In the genomic region with DNA sequence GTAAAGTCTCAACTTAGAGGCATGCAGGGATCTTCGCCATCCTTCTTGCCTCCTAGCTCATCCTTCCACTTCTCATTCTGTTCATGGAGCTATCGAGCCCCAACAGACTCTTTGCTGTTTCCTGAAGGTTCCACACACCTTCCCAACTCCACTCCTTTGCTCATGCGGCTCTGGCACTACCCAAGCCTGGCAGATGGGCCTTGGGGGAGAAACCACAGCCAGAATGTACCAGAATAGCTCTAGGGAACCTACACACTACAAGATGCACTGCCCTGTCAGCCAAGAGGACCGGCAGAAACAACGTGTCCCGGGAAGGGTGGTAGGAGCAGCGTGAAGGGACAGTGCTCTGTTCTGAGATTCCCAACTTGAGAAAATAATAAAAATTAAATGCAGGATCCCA, we compare ENCODE assay signal across 22 cellular contexts.
"Had no signal": no experiment of that assay in that cellular context is flagged by ENCODE, and none has a peak within 500 bp of the region (broad histone marks: within the 10 kb centered on the region; RNA-seq: fewer than 3 reads in every experiment).

No MANE protein-coding gene starts in this region.

- ATAC-seq: left lobe of liver; mucosa of descending colon; psoas muscle; right cardiac atrium; stimulated activated memory B cell treated with anti-CD40 and anti-IgM and Interleukin-4, amounts not matched to agents 10 μg/mL and 1 μg/mL and 100 μg/mL, for 72 hours had no signal

- H3K4me3 ChIP-seq: esophagus squamous epithelium, lung, mucosa of descending colon, neural progenitor cell, psoas muscle, sigmoid colon, suprapubic skin, transverse colon, upper lobe of right lung, uterus had no signal

- H3K27ac ChIP-seq: esophagus squamous epithelium, neural progenitor cell, psoas muscle, sigmoid colon, suprapubic skin, transverse colon, upper lobe of right lung, uterus had no signal

- H3K36me3 Mint-ChIP-seq: memory B cell; naive B cell; neural progenitor cell; stimulated activated memory B cell treated with anti-CD40 and anti-IgM and Interleukin-4, amounts not matched to agents 10 μg/mL and 1 μg/mL and 100 μg/mL, for 72 hours had no signal

- H3K27ac Mint-ChIP-seq: endodermal cell; memory B cell; nephron; neural progenitor cell; stimulated activated memory B cell treated with anti-CD40 and anti-IgM and Interleukin-4, amounts not matched to agents 10 μg/mL and 1 μg/mL and 100 μg/mL, for 72 hours; stimulated activated naive CD8-positive, alpha-beta T cell treated with anti-CD3 and anti-CD28 coated beads, Interleukin-15, Interleukin-2, amounts not matched to agents 100 ng/mL and 50 ng/mL, for 24 hours had no signal

- H3K9me3 Mint-ChIP-seq: endodermal cell; nephron; neural progenitor cell; stimulated activated naive CD8-positive, alpha-beta T cell treated with anti-CD3 and anti-CD28 coated beads, Interleukin-15, Interleukin-2, amounts not matched to agents 100 ng/mL and 50 ng/mL, for 24 hours had no signal

- H3K4me1 Mint-ChIP-seq: endodermal cell; memory B cell; naive B cell; nephron; neural progenitor cell; stimulated activated memory B cell treated with anti-CD40 and anti-IgM and Interleukin-4, amounts not matched to agents 10 μg/mL and 1 μg/mL and 100 μg/mL, for 72 hours had no signal

- DNase-seq: effector CD8-positive, alpha-beta T cell; endodermal cell; esophagus squamous epithelium; foreskin melanocyte; kidney; mucosa of descending colon; naive B cell; psoas muscle; right cardiac atrium; sigmoid colon; stimulated activated CD4-positive, alpha-beta T cell treated with anti-CD3 and anti-CD28 coated beads, Interleukin-4, amount 100 ng/mL, for 4 hours; transverse colon; upper lobe of right lung; uterus had no signal

- H3K4me3 Mint-ChIP-seq: endodermal cell; memory B cell; naive B cell; nephron; neural progenitor cell; stimulated activated memory B cell treated with anti-CD40 and anti-IgM and Interleukin-4, amounts not matched to agents 10 μg/mL and 1 μg/mL and 100 μg/mL, for 72 hours; stimulated activated naive CD8-positive, alpha-beta T cell treated with anti-CD3 and anti-CD28 coated beads, Interleukin-15, Interleukin-2, amounts not matched to agents 100 ng/mL and 50 ng/mL, for 24 hours had no signal
